Comparison of ENCODE assay signal across 1 cellular context in genomic region chr9:124813496-124814177, GRCh38.
TF ChIP-seq lines count a peak whose summit lies in the region.

No MANE protein-coding gene starts in this region.

TF ChIP-seq in IMR-90, 13 proteins besides CTCF, POLR2A, EP300 and RAD21:
- TF ChIP-seq MXI1 (IDR thresholded peaks at IDR 0.05; ENCODE audit: borderline replicate concordance, low read depth, low read length) (no peak), CEBPB (IDR thresholded peaks at IDR 0.05; ENCODE audit: low read depth, low read length) (no peak), RFX5 (IDR thresholded peaks at IDR 0.05; ENCODE audit: low read depth, low read length) (no peak), BHLHE40 (IDR thresholded peaks at IDR 0.05; ENCODE audit: low read depth, low read length) (no peak)
